ENCODE assay signal across 15 cellular contexts in genomic region chr11:122804161-122804560, GRCh38. TPM values are rescaled to one million over a fixed set of nuclear protein-coding genes. Genes with fewer than 3 reads are reported as not detected.
DNase-seq lines count a peak whose midpoint lies in the region; ATAC-seq, FAIRE-seq and TF ChIP-seq lines count a peak whose summit lies in the region.
"Had no signal": no experiment of that assay in that cellular context is flagged by ENCODE, and none has a peak within 500 bp of the region (broad histone marks: within the 10 kb centered on the region; RNA-seq: fewer than 3 reads in every experiment).

No MANE protein-coding gene starts in this region.

- ATAC-seq in HG02970 (IDR thresholded peaks at IDR 0.05; ENCODE audit: low FRiP score, unreplicated experiment): no peak
- ATAC-seq: heart right ventricle had no signal

- H3K27me3 ChIP-seq in smooth muscle cell (ENCODE audit: low read depth): no peaks in the 10 kb centered on the region
- H3K27me3 ChIP-seq in MG63: no peaks in the 10 kb centered on the region
- H3K27me3 ChIP-seq: heart right ventricle had no signal

- H3K9me3 ChIP-seq in smooth muscle cell (replicated peaks; ENCODE audit: low read depth) (no peaks in the 10 kb centered on the region), MG63 (no peaks in the 10 kb centered on the region)
- H3K9me3 ChIP-seq: heart right ventricle had no signal

- peaks cover 16% of the 10 kb centered on the region for H3F3A ChIP-seq in smooth muscle cell (ENCODE audit: low read depth)

- peaks cover 1% of the 10 kb centered on the region for H3K9me3 Mint-ChIP-seq in activated naive CD8-positive, alpha-beta T cell treated with anti-CD3 and anti-CD28 coated beads for 36 hours

- peak overlapping the region; percentile 35 for H3K27ac Mint-ChIP-seq in activated naive CD8-positive, alpha-beta T cell treated with anti-CD3 and anti-CD28 coated beads for 36 hours

- H3K4me3 ChIP-seq in smooth muscle cell (no peak overlapping the region), MG63 (no peak overlapping the region)
- H3K4me3 ChIP-seq: heart right ventricle had no signal

- H3K79me2 ChIP-seq in smooth muscle cell (ENCODE audit: low read depth): no peaks in the 10 kb centered on the region

- H4K20me1 ChIP-seq in smooth muscle cell (ENCODE audit: low read depth): no peaks in the 10 kb centered on the region

- peak overlapping the region; percentile 99 for H3K27ac ChIP-seq in smooth muscle cell (ENCODE audit: low read depth)
- H3K27ac ChIP-seq: heart right ventricle had no signal

- no peak overlapping the region for H3K4me3 Mint-ChIP-seq in activated naive CD8-positive, alpha-beta T cell treated with anti-CD3 and anti-CD28 coated beads for 36 hours

- TF ChIP-seq POLR2A in GM12891 (IDR thresholded peaks at IDR 0.05; ENCODE audit: low read depth, low read length): no peak

- peaks cover 20% of the 10 kb centered on the region for H3K36me3 Mint-ChIP-seq in activated naive CD8-positive, alpha-beta T cell treated with anti-CD3 and anti-CD28 coated beads for 36 hours

- in situ Hi-C loops in KBM-7 (cut with MboI; ENCODE audit: low pct_unique_long_range_greater_than_20kb, low sequenced_read_pairs): no loop called here

- H2AFZ ChIP-seq in smooth muscle cell (ENCODE audit: low read depth): no peak overlapping the region

- H3K9ac ChIP-seq in smooth muscle cell (ENCODE audit: low read depth): peak overlapping the region; percentile 90

- no peaks in the 10 kb centered on the region for H3K36me3 ChIP-seq in smooth muscle cell (ENCODE audit: low read depth)
- H3K36me3 ChIP-seq in MG63: peaks cover 29% of the 10 kb centered on the region

- peak; percentile 80 for FAIRE-seq in GM12891 (lab: Jason Lieb, UNC)
- FAIRE-seq: colon had no signal

- WGBS in smooth muscle cell (ENCODE audit: low lambda C conversion rate): 55% methylated on average over 4 of the region's 4 CpGs

- DNase-seq in GM12891 (ENCODE audit: insufficient read length, low spot score) (no peak), fibroblast of peridontal ligament (ENCODE audit: extremely low read depth) (peak; percentile 72), smooth muscle cell (lab: John Stamatoyannopoulos, UW; ENCODE audit: unreplicated experiment) (no peak), MG63 (no peak), KBM-7 (no peak), DMS 273 treated with DMSO at 0.1 percent for 48 hours (lab: John Stamatoyannopoulos, UW) (no peak)
- DNase-seq in activated naive CD8-positive, alpha-beta T cell treated with anti-CD3 and anti-CD28 coated beads for 36 hours: no peak
- DNase-seq: activated CD4-positive, alpha-beta T cell treated with anti-CD3 and anti-CD28 coated beads for 4 hours; heart right ventricle; NCI-H2029; posterior cingulate gyrus; stimulated activated CD4-positive, alpha-beta T cell treated with anti-CD3 and anti-CD28 coated beads, Interleukin-2, amount 100 ng/mL, for 48 hours had no signal

- no peaks in the 10 kb centered on the region for H3K27me3 Mint-ChIP-seq in activated naive CD8-positive, alpha-beta T cell treated with anti-CD3 and anti-CD28 coated beads for 36 hours

- H3K4me1 Mint-ChIP-seq in activated naive CD8-positive, alpha-beta T cell treated with anti-CD3 and anti-CD28 coated beads for 36 hours: peaks cover 49% of the 10 kb centered on the region

- no peak for TF ChIP-seq CTCF in smooth muscle cell (IDR thresholded peaks at IDR 0.05; ENCODE audit: borderline replicate concordance, insufficient read depth, poor library complexity, severe bottlenecking)

- H3K4me1 ChIP-seq in smooth muscle cell (ENCODE audit: low read depth): peaks cover 14% of the 10 kb centered on the region

- H3K4me2 ChIP-seq in smooth muscle cell: peak overlapping the region; percentile 44

TF ChIP-seq in GM12891, 5 proteins besides CTCF, POLR2A, EP300 and RAD21:
- TF ChIP-seq SPI1 (IDR thresholded peaks at IDR 0.05; ENCODE audit: low read depth, low read length) (no peak), POU2F2 (IDR thresholded peaks at IDR 0.05; ENCODE audit: low read depth, low read length) (no peak), TAF1 (IDR thresholded peaks at IDR 0.05; ENCODE audit: low read depth, low read length) (no peak), PAX5 (IDR thresholded peaks at IDR 0.05; ENCODE audit: insufficient read depth, low read length, severe bottlenecking) (no peak), POLR2AphosphoS5 (IDR thresholded peaks at IDR 0.05; ENCODE audit: low read depth, low read length) (no peak)

RNA-seq across cellular contexts. Expression of gene CRTAM, which starts 34.1 kb away (rescaled TPM):
- polyA plus RNA-seq in GM12891 (2012; ENCODE audit: low read depth, missing spikeins): 0.94 TPM
- 10 to 100 TPM; 21.9 to 22.3 TPM for total RNA-seq in activated naive CD8-positive, alpha-beta T cell treated with anti-CD3 and anti-CD28 coated beads for 36 hours
- 1.1 TPM in 1 of 2 replicates, not detected in the other for total RNA-seq in smooth muscle cell
- not detected in 2 replicates for polyA plus RNA-seq in smooth muscle cell
- total RNA-seq in MG63 (2014; rRNA removed; shearing (Covaris generic); ENCODE audit: low replicate concordance): not detected in 2 replicates
- total RNA-seq: mesenteric fat pad had no signal

Comparison
In these comparisons a context has a peak if more than half of its experiments do, and no peak if none do; other contexts are left out.
1. RNA of gene CRTAM, which starts 34.1 kb away (total RNA-seq): 21.9 to 22.3 TPM in activated naive CD8-positive, alpha-beta T cell treated with anti-CD3 and anti-CD28 coated beads for 36 hours; 1.1 TPM in smooth muscle cell and not detected in MG63; every median in the first group is over 10 times any median in the second.